ENCODE assay signal across 8 cellular contexts in genomic region chr10:8331896-8332729, GRCh38.
DNase-seq lines count a peak whose midpoint lies in the region; ATAC-seq and TF ChIP-seq lines count a peak whose summit lies in the region.

No MANE protein-coding gene starts in this region.

- no peaks in the 10 kb centered on the region for H3K9me3 Mint-ChIP-seq in activated CD8-positive, alpha-beta T cell treated with anti-CD3 and anti-CD28 coated beads for 36 hours

- no peak overlapping the region for H2AFZ ChIP-seq in Karpas-422 (ENCODE audit: low read length)

- ATAC-seq in GM21529 (IDR thresholded peaks at IDR 0.05; ENCODE audit: unreplicated experiment), result peak; percentile 90
- peak; percentile 95 for ATAC-seq in activated CD8-positive, alpha-beta T cell treated with anti-CD3 and anti-CD28 coated beads for 36 hours

- no peaks in the 10 kb centered on the region for H3K9me2 ChIP-seq in Karpas-422 (replicated peaks; ENCODE audit: insufficient read depth, low read length)

- no peaks in the 10 kb centered on the region for H3K36me3 Mint-ChIP-seq in activated CD8-positive, alpha-beta T cell treated with anti-CD3 and anti-CD28 coated beads for 36 hours (ENCODE audit: low read depth)

- H3K4me2 ChIP-seq in Karpas-422 (ENCODE audit: low read depth, low read length, poor library complexity, severe bottlenecking), result no peak overlapping the region

- H3K9ac ChIP-seq in Karpas-422 (ENCODE audit: low read length), result no peak overlapping the region

- DNase-seq in DMS53 treated with DMSO at 0.1 percent for 48 hours (lab: John Stamatoyannopoulos, UW; ENCODE audit: unreplicated experiment) (peak; percentile 2), Karpas-422 (peak; percentile 21), NCI-H82 (lab: John Stamatoyannopoulos, UW) (no peak)
- DNase-seq in activated CD8-positive, alpha-beta T cell treated with anti-CD3 and anti-CD28 coated beads for 36 hours, result peak; percentile 88
- peak; percentile 68 for DNase-seq in effector CD8-positive, alpha-beta T cell (lab: John Stamatoyannopoulos, UW)
- peak; percentile 68 to 71 for DNase-seq in stimulated activated CD8-positive, alpha-beta memory T cell treated with anti-CD3 and anti-CD28 coated beads, Interleukin-4, amount 100 ng/mL, for 4 hours (ENCODE audit: low read depth in 2 of 2, low spot score in 1 of 2)

- no peak overlapping the region for H3K4me3 ChIP-seq in Karpas-422 (ENCODE audit: low read length)
- H3K4me3 ChIP-seq in mononuclear cell (ENCODE audit: low read length), result peak overlapping the region; percentile 29

- no peaks in the 10 kb centered on the region for H3K4me1 ChIP-seq in Karpas-422 (ENCODE audit: low read length)
- peaks cover 19% of the 10 kb centered on the region for H3K4me1 ChIP-seq in mononuclear cell (ENCODE audit: insufficient read depth, low read length)

- no peaks in the 10 kb centered on the region for H4K20me1 ChIP-seq in Karpas-422 (ENCODE audit: insufficient read depth, low read depth, low read length)

- H3K27ac Mint-ChIP-seq in activated CD8-positive, alpha-beta T cell treated with anti-CD3 and anti-CD28 coated beads for 36 hours, result peak overlapping the region; percentile 84

- no peak for TF ChIP-seq CTCF in activated CD8-positive, alpha-beta T cell treated with anti-CD3 and anti-CD28 coated beads for 36 hours (IDR thresholded peaks at IDR 0.05)

- peak overlapping the region; percentile 73 for H3K4me3 Mint-ChIP-seq in activated CD8-positive, alpha-beta T cell treated with anti-CD3 and anti-CD28 coated beads for 36 hours

- H3K4me1 Mint-ChIP-seq in activated CD8-positive, alpha-beta T cell treated with anti-CD3 and anti-CD28 coated beads for 36 hours (ENCODE audit: low read depth), result peaks cover 37% of the 10 kb centered on the region

- POLR2A ChIA-PET in activated CD8-positive, alpha-beta T cell treated with anti-CD3 and anti-CD28 coated beads for 36 hours (lab: Charles Lee), result interaction anchor here (0.6 to 1.7 kb wide), 9 partner anchors 13 to 427 kb away, joined by 3 to 7 read pairs (median 5); no protein-coding TSS in a partner anchor

- no peaks in the 10 kb centered on the region for H3K36me3 ChIP-seq in Karpas-422 (ENCODE audit: insufficient read depth, low read length)

- CTCF ChIA-PET in activated CD8-positive, alpha-beta T cell treated with anti-CD3 and anti-CD28 coated beads for 36 hours (lab: Charles Lee), result interaction anchor here (0.5 to 2.8 kb wide), 6 partner anchors 13 to 279 kb away, joined by 3 to 6 read pairs (median 3); no protein-coding TSS in a partner anchor

- no peaks in the 10 kb centered on the region for H3K27me3 ChIP-seq in Karpas-422 (ENCODE audit: low read length)
- H3K27me3 ChIP-seq in mononuclear cell (ENCODE audit: insufficient read depth, low read length), result peaks cover 12% of the 10 kb centered on the region

- no peaks in the 10 kb centered on the region for H3K9me3 ChIP-seq in Karpas-422 (ENCODE audit: low read length)
- H3K9me3 ChIP-seq in mononuclear cell (ENCODE audit: low read depth, low read length), result no peaks in the 10 kb centered on the region

- H3K27me3 Mint-ChIP-seq in activated CD8-positive, alpha-beta T cell treated with anti-CD3 and anti-CD28 coated beads for 36 hours, result no peaks in the 10 kb centered on the region

- H3K79me2 ChIP-seq in Karpas-422 (ENCODE audit: low read length), result no peaks in the 10 kb centered on the region

- intact Hi-C loops in activated CD8-positive, alpha-beta T cell treated with anti-CD3 and anti-CD28 coated beads for 36 hours (cut with micrococcal nuclease), result loop anchor here (5.0 kb wide), 2 partner anchors 200 to 275 kb away; no protein-coding TSS in a partner anchor

- H3K27ac ChIP-seq in Karpas-422 (ENCODE audit: low read length), result no peak overlapping the region
